In the genomic region with DNA sequence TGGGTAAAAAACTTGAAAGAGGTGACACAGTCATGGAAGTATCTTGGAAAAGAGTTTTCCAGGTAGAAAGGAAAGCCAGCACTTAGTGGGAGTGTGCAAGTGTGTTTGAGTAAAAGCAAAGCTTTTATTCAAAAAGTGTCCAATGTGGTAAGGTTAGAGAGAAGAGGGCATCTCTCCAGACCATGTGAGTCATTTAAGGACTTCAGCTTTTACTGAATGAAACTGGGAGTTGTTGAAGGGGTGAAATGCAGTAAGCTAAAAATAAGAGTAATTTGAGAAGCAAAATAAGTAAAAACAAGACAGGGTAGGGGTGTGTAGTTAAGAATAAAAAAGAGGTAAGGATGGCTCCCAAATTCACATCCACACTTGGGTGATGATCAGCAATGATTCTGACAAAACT, we compare ENCODE assay signal across 12 cellular contexts.
DNase-seq lines count a peak whose midpoint lies in the region; ATAC-seq and TF ChIP-seq lines count a peak whose summit lies in the region.
"Had no signal": no experiment of that assay in that cellular context is flagged by ENCODE, and none has a peak within 500 bp of the region (broad histone marks: within the 10 kb centered on the region; RNA-seq: fewer than 3 reads in every experiment).

No MANE protein-coding gene starts in this region.

- ATAC-seq in GM19372 (IDR thresholded peaks at IDR 0.05; ENCODE audit: low read depth, unreplicated experiment) (peak; percentile 73), HG02763 (IDR thresholded peaks at IDR 0.05; ENCODE audit: unreplicated experiment) (peak; percentile 96), HG03520 (IDR thresholded peaks at IDR 0.05; ENCODE audit: unreplicated experiment) (peak; percentile 99)
- ATAC-seq: HCT116, sciatic nerve had no signal

- H3K4me3 ChIP-seq in AG10803 (ENCODE audit: low read length) = no peak overlapping the region
- no peak overlapping the region for H3K4me3 ChIP-seq in WERI-Rb-1 (ENCODE audit: low read depth, low read length)

- H3K27ac ChIP-seq in WERI-Rb-1 = no peak overlapping the region

- TF ChIP-seq CTCF in AG10803 (conservative IDR thresholded peaks at IDR 0.05; ENCODE audit: low read length) (no peak), WERI-Rb-1 (IDR thresholded peaks at IDR 0.05; ENCODE audit: low read depth, low read length) (no peak)

- no peaks in the 10 kb centered on the region for H3K9me3 ChIP-seq in WERI-Rb-1 (ENCODE audit: severe bottlenecking)

- H3K36me3 ChIP-seq in WERI-Rb-1 = no peaks in the 10 kb centered on the region

- peak; percentile 51 for DNase-seq in AG10803 (ENCODE audit: low read depth)
- DNase-seq in WERI-Rb-1 = no peak
- no peak for DNase-seq in DMS 273 treated with DMSO at 0.1 percent for 48 hours (lab: John Stamatoyannopoulos, UW)
- DNase-seq in NCI-H526 (lab: John Stamatoyannopoulos, UW) = no peak
- DNase-seq in NCI-H82 (lab: John Stamatoyannopoulos, UW) = no peak
- DNase-seq: cortex of kidney, DND-41 had no signal

- H3K27me3 ChIP-seq in WERI-Rb-1 (ENCODE audit: insufficient read depth, low read depth, severe bottlenecking) = no peaks in the 10 kb centered on the region
